Comparison of ENCODE assay signal across 25 cellular contexts in the genomic region with DNA sequence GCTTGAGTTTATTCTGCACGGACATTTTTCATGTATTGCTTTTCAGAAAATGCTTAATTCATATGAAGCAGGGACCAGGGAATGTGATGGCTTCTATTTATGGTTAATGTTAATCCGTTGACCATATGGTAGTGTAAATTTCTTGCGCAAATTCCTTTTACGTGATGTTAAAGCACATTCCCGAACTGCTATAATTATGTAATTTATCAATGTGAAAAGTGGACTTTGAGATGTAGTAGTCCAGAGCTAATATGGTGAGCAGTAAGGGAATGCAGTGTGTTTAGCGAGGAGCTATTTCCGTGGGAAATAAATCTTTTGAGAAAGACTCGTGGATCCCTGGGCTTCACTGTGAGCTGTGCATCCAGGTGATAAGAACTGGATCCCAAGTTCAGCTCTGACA.
"Had no signal": no experiment of that assay in that cellular context is flagged by ENCODE, and none has a peak within 500 bp of the region (broad histone marks: within the 10 kb centered on the region; RNA-seq: fewer than 3 reads in every experiment).

No MANE protein-coding gene starts in this region.

- H3K4me1 ChIP-seq: prostate gland had no signal

- ATAC-seq: mucosa of descending colon; naive thymus-derived CD4-positive, alpha-beta T cell; natural killer cell treated with Interleukin-12 subunit alpha and Interleukin-12 subunit beta and Interleukin-15 and Interleukin-18, amount 100 ng/mL, for 72 hours; right cardiac atrium; sciatic nerve; stimulated activated effector memory CD8-positive, alpha-beta T cell treated with anti-CD3 and anti-CD28 coated beads, Interleukin-12 subunit alpha, Interleukin-12 subunit beta, amount 100 ng/mL, for 72 hours had no signal

- H3K36me3 Mint-ChIP-seq: immature natural killer cell; naive thymus-derived CD4-positive, alpha-beta T cell; natural killer cell treated with Interleukin-12 subunit alpha and Interleukin-12 subunit beta and Interleukin-15 and Interleukin-18, amount 100 ng/mL, for 72 hours; stimulated activated effector memory CD8-positive, alpha-beta T cell treated with anti-CD3 and anti-CD28 coated beads, Interleukin-12 subunit alpha, Interleukin-12 subunit beta, amount 100 ng/mL, for 72 hours; type B pancreatic cell had no signal

- H3K9me3 Mint-ChIP-seq: immature natural killer cell; naive thymus-derived CD4-positive, alpha-beta T cell; natural killer cell treated with Interleukin-12 subunit alpha and Interleukin-12 subunit beta and Interleukin-15 and Interleukin-18, amount 100 ng/mL, for 72 hours; stimulated activated effector memory CD8-positive, alpha-beta T cell treated with anti-CD3 and anti-CD28 coated beads, Interleukin-12 subunit alpha, Interleukin-12 subunit beta, amount 100 ng/mL, for 72 hours; stimulated activated naive CD8-positive, alpha-beta T cell treated with anti-CD3 and anti-CD28 coated beads, Interleukin-15, Interleukin-2, amounts not matched to agents 100 ng/mL and 50 ng/mL, for 24 hours; type B pancreatic cell had no signal

- H3K27ac ChIP-seq: ovary, prostate gland, spleen, thoracic aorta, tibial artery, uterus had no signal

- DNase-seq: hypothalamus; immature natural killer cell; left ventricle myocardium inferior; midbrain; mucosa of descending colon; naive thymus-derived CD4-positive, alpha-beta T cell; ovary; posterior cingulate gyrus; retina; right cardiac atrium; spleen; stimulated activated CD4-positive, alpha-beta T cell treated with anti-CD3 and anti-CD28 coated beads, Interleukin-4, amount 100 ng/mL, for 24 hours; stimulated activated naive CD4-positive, alpha-beta T cell; tibial artery; uterus had no signal

- H3K36me3 ChIP-seq: left ventricle myocardium inferior, ovary, prostate gland, spleen, suprapubic skin, thoracic aorta, tibial artery, uterus had no signal

- H3K4me3 Mint-ChIP-seq: immature natural killer cell; naive thymus-derived CD4-positive, alpha-beta T cell; natural killer cell treated with Interleukin-12 subunit alpha and Interleukin-12 subunit beta and Interleukin-15 and Interleukin-18, amount 100 ng/mL, for 72 hours; stimulated activated effector memory CD8-positive, alpha-beta T cell treated with anti-CD3 and anti-CD28 coated beads, Interleukin-12 subunit alpha, Interleukin-12 subunit beta, amount 100 ng/mL, for 72 hours; stimulated activated naive CD8-positive, alpha-beta T cell treated with anti-CD3 and anti-CD28 coated beads, Interleukin-15, Interleukin-2, amounts not matched to agents 100 ng/mL and 50 ng/mL, for 24 hours had no signal

- H3K4me1 Mint-ChIP-seq: immature natural killer cell; naive thymus-derived CD4-positive, alpha-beta T cell; stimulated activated effector memory CD8-positive, alpha-beta T cell treated with anti-CD3 and anti-CD28 coated beads, Interleukin-12 subunit alpha, Interleukin-12 subunit beta, amount 100 ng/mL, for 72 hours had no signal

- H3K4me3 ChIP-seq: left ventricle myocardium inferior, lung, mucosa of descending colon, ovary, prostate gland, skin epidermis, spleen, suprapubic skin, thoracic aorta, tibial artery, uterus had no signal

- H3K27me3 ChIP-seq: ovary, suprapubic skin, tibial artery, uterus had no signal

- H3K27ac Mint-ChIP-seq: immature natural killer cell; naive thymus-derived CD4-positive, alpha-beta T cell; natural killer cell treated with Interleukin-12 subunit alpha and Interleukin-12 subunit beta and Interleukin-15 and Interleukin-18, amount 100 ng/mL, for 72 hours; stimulated activated effector memory CD8-positive, alpha-beta T cell treated with anti-CD3 and anti-CD28 coated beads, Interleukin-12 subunit alpha, Interleukin-12 subunit beta, amount 100 ng/mL, for 72 hours; stimulated activated naive CD8-positive, alpha-beta T cell treated with anti-CD3 and anti-CD28 coated beads, Interleukin-15, Interleukin-2, amounts not matched to agents 100 ng/mL and 50 ng/mL, for 24 hours had no signal

- H3K9me3 ChIP-seq: left ventricle myocardium inferior, mucosa of descending colon, ovary, prostate gland, spleen, suprapubic skin, thoracic aorta, tibial artery, uterus had no signal
